Comparison of ENCODE assay signal across 22 cellular contexts in genomic region chr7:2564970-2565546, GRCh38. TPM values are rescaled to one million over a fixed set of nuclear protein-coding genes. Genes with fewer than 3 reads are reported as not detected.
DNase-seq lines count a peak whose midpoint lies in the region; ATAC-seq, FAIRE-seq and TF ChIP-seq lines count a peak whose summit lies in the region.
"Had no signal": no experiment of that assay in that cellular context is flagged by ENCODE, and none has a peak within 500 bp of the region (broad histone marks: within the 10 kb centered on the region; RNA-seq: fewer than 3 reads in every experiment).

No MANE protein-coding gene starts in this region.

- no peak overlapping the region for H4K8ac ChIP-seq in trophoblast cell (ENCODE audit: low read depth, low read length)

- H3K36me3 Mint-ChIP-seq in WTC11: no peaks in the 10 kb centered on the region
- H3K36me3 Mint-ChIP-seq: CD8-positive, alpha-beta T cell had no signal

- H3K9me3 ChIP-seq in trophoblast cell (ENCODE audit: insufficient read depth, low read depth, low read length): peaks cover 4% of the 10 kb centered on the region
- H3K9me3 ChIP-seq: body of pancreas, SK-N-SH had no signal

- POLR2A ChIA-PET in WTC11 (lab: Charles Lee): no interaction called here

- no peak overlapping the region for H2BK120ac ChIP-seq in trophoblast cell (ENCODE audit: insufficient read depth, low read length, poor library complexity)

- no peak overlapping the region for H3K18ac ChIP-seq in trophoblast cell (ENCODE audit: low read length)

- no peak overlapping the region for H3K9ac ChIP-seq in trophoblast cell (ENCODE audit: low read length)
- H3K9ac ChIP-seq: SK-N-SH had no signal

- no peak overlapping the region for H4K12ac ChIP-seq in trophoblast cell (ENCODE audit: low read depth, low read length)

- H3K79me2 ChIP-seq in trophoblast cell (ENCODE audit: control insufficient read depth, insufficient read depth, low read length, poor library complexity): no peaks in the 10 kb centered on the region

- H3K4ac ChIP-seq in trophoblast cell (ENCODE audit: low read depth, low read length): no peak overlapping the region

- no peak overlapping the region for H2BK5ac ChIP-seq in trophoblast cell (ENCODE audit: low read depth, low read length, poor library complexity)

- FAIRE-seq in HTR-8/SVneo (lab: Jason Lieb, UNC): peak; percentile 93
- FAIRE-seq: colon had no signal

- ATAC-seq in WTC11: no peak
- peak; percentile 91 for ATAC-seq in left colon
- ATAC-seq: body of pancreas; CD8-positive, alpha-beta T cell; left cardiac atrium had no signal

- H3K4me3 ChIP-seq in trophoblast cell (ENCODE audit: low read depth, low read length): peak overlapping the region; percentile 0
- H3K4me3 ChIP-seq: body of pancreas, smooth muscle cell had no signal

- no peaks in the 10 kb centered on the region for H3K27me3 Mint-ChIP-seq in WTC11 (ENCODE audit: low read depth)
- H3K27me3 Mint-ChIP-seq: activated B cell treated with CpG ODN at 0.5 μM for 24 hours had no signal

- no peak overlapping the region for H2BK12ac ChIP-seq in trophoblast cell (ENCODE audit: low read length)

- no peak for TF ChIP-seq CTCF in WTC11 (IDR thresholded peaks at IDR 0.05)

- H3K27me3 ChIP-seq in trophoblast cell (ENCODE audit: insufficient read depth, low read length): no peaks in the 10 kb centered on the region
- H3K27me3 ChIP-seq: body of pancreas had no signal

- H2AK5ac ChIP-seq in trophoblast cell (ENCODE audit: low read length): no peak overlapping the region

- no peaks in the 10 kb centered on the region for H3K9me3 Mint-ChIP-seq in WTC11
- H3K9me3 Mint-ChIP-seq: activated B cell treated with CpG ODN at 0.5 μM for 24 hours; CD8-positive, alpha-beta T cell; endodermal cell had no signal

- no peak overlapping the region for H3K27ac ChIP-seq in trophoblast cell (ENCODE audit: low read depth, low read length)
- H3K27ac ChIP-seq: body of pancreas had no signal

- CTCF ChIA-PET in WTC11 (lab: Charles Lee): no interaction called here

- H4K91ac ChIP-seq in trophoblast cell (ENCODE audit: low read depth, low read length): no peak overlapping the region

- H3K4me1 Mint-ChIP-seq in WTC11: peaks cover 9% of the 10 kb centered on the region

- peak overlapping the region; percentile 73 for H3K27ac Mint-ChIP-seq in WTC11
- H3K27ac Mint-ChIP-seq: activated B cell treated with CpG ODN at 0.5 μM for 24 hours; CD8-positive, alpha-beta T cell; endodermal cell had no signal

- no peak overlapping the region for H3K14ac ChIP-seq in trophoblast cell (ENCODE audit: low read length)

- intact Hi-C loops in left colon (cut with DNase I, micrococcal nuclease): no loop called here

- no peak overlapping the region for H3K4me2 ChIP-seq in trophoblast cell (ENCODE audit: low read length)
- H3K4me2 ChIP-seq: SK-N-SH, smooth muscle cell had no signal

- DNase-seq in HTR-8/SVneo (ENCODE audit: insufficient read length, low spot score) (no peak), WTC11 (ENCODE audit: low spot score) (no peak), left colon (peak; percentile 53 to 58), trophoblast cell (no peak), putamen (ENCODE audit: low spot score) (no peak), AML-193 (lab: John Stamatoyannopoulos, UW) (no peak)
- no peak for DNase-seq in activated naive CD4-positive, alpha-beta T cell (lab: John Stamatoyannopoulos, UW)
- DNase-seq in effector CD8-positive, alpha-beta T cell (lab: John Stamatoyannopoulos, UW): no peak
- DNase-seq: activated B cell treated with CpG ODN at 0.5 μM for 24 hours; activated CD4-positive, alpha-beta T cell treated with anti-CD3 and anti-CD28 coated beads, Interleukin-2, amount 50 U/mL, for 48 hours; body of pancreas; CD8-positive, alpha-beta T cell; DMS53; endodermal cell; left cardiac atrium; NCI-H1092; NCI-H2081 treated with DMSO at 0.1 percent for 48 hours; SK-N-SH; stimulated activated CD4-positive, alpha-beta T cell treated with anti-CD3 and anti-CD28 coated beads, Interleukin-2, amount 100 ng/mL, for 48 hours; stimulated activated naive CD4-positive, alpha-beta T cell had no signal

- H3K79me1 ChIP-seq in trophoblast cell (ENCODE audit: low read length): no peaks in the 10 kb centered on the region

- H3K4me3 Mint-ChIP-seq in WTC11: no peak overlapping the region
- H3K4me3 Mint-ChIP-seq: activated B cell treated with CpG ODN at 0.5 μM for 24 hours; CD8-positive, alpha-beta T cell; endodermal cell had no signal

- H3K4me1 ChIP-seq in trophoblast cell (ENCODE audit: control insufficient read depth in 1 of 2, insufficient read depth in 2 of 2, low read length in 2 of 2): peaks cover 0 to 1% of the 10 kb centered on the region in 2 experiments

- peaks cover 5 to 9% of the 10 kb centered on the region in 2 experiments for H3K36me3 ChIP-seq in trophoblast cell (ENCODE audit: control insufficient read depth in 1 of 2, insufficient read depth in 2 of 2, low read length in 2 of 2)

- peak overlapping the region; percentile 54 for H3K23ac ChIP-seq in trophoblast cell (ENCODE audit: low read length)

- WGBS in trophoblast cell (ENCODE audit: extremely low coverage, insufficient coverage, insufficient read length): no CpG with 5 or more reads among the region's 12 CpGs

- H2AFZ ChIP-seq in trophoblast cell (ENCODE audit: insufficient read depth, low read length, poor library complexity): no peak overlapping the region

TF ChIP-seq in WTC11, 78 proteins besides CTCF, POLR2A, EP300 and RAD21:
- no peak for TF ChIP-seq ZNF423 (CRISPR knock-in tag; IDR thresholded peaks at IDR 0.05)
- no peak for TF ChIP-seq OVOL2 (CRISPR knock-in tag; IDR thresholded peaks at IDR 0.05; ENCODE audit: borderline replicate concordance)
- TF ChIP-seq ERG (CRISPR knock-in tag; IDR thresholded peaks at IDR 0.05): no peak
- TF ChIP-seq, protein P1, sequence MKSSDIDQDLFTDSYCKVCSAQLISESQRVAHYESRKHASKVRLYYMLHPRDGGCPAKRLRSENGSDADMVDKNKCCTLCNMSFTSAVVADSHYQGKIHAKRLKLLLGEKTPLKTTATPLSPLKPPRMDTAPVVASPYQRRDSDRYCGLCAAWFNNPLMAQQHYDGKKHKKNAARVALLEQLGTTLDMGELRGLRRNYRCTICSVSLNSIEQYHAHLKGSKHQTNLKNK (CRISPR knock-in tag; IDR thresholded peaks at IDR 0.05): no peak

RNA-seq across cellular contexts. Expression of gene IQCE, which starts 6.3 kb away (rescaled TPM):
- 4.4 to 4.7 TPM (median 4.6 TPM) in 3 replicates for total RNA-seq in WTC11 (2021)
- total RNA-seq in left colon: 10 to 100 TPM; 28.5 to 30.5 TPM
- 6.3 and 6.5 TPM in 2 replicates for polyA plus RNA-seq in trophoblast cell (2013)

RNA-seq across cellular contexts. Expression of gene BRAT1, which starts 9.7 kb away (rescaled TPM):
- total RNA-seq in WTC11 (2021) (44.0 to 50.0 TPM (median 46.1 TPM) in 3 replicates), left colon (10 to 100 TPM; 21.8 to 21.9 TPM)
- polyA plus RNA-seq in trophoblast cell (2013): 15.5 and 16.6 TPM in 2 replicates

RNA-seq across cellular contexts. Expression of gene LFNG, which starts 45.5 kb away (rescaled TPM):
- total RNA-seq in WTC11 (2021) (24.1 to 29.4 TPM (median 26.5 TPM) in 3 replicates), left colon (10 to 100 TPM; 48.3 to 70.1 TPM)
- polyA plus RNA-seq in trophoblast cell (2013): 4.9 and 5.3 TPM in 2 replicates

Comparison
In these comparisons a context has a peak if more than half of its experiments do, and no peak if none do; other contexts are left out.
1. DNase-seq: peak in left colon (2 of 2); none in HTR-8/SVneo (single experiment), WTC11 (single experiment), trophoblast cell (0 of 2), activated naive CD4-positive, alpha-beta T cell (0 of 4), putamen (single experiment), effector CD8-positive, alpha-beta T cell (single experiment) and AML-193 (0 of 2).